ENCODE assay signal across 8 cellular contexts in genomic region chr7:5704534-5704922, GRCh38.
A peak's percentile ranks its signal among the peaks of the same experiment; 100 is the strongest.
DNase-seq lines count a peak whose midpoint lies in the region; ATAC-seq and TF ChIP-seq lines count a peak whose summit lies in the region.

No MANE protein-coding gene starts in this region.

- ATAC-seq in HG03342 (IDR thresholded peaks at IDR 0.05; ENCODE audit: unreplicated experiment), result no peak

- in situ Hi-C loops in GM13977 (cut with MboI; ENCODE audit: low pct_unique_long_range_greater_than_20kb, low sequenced_read_pairs, unreplicated experiment), result no loop called here

- TF ChIP-seq CTCF in 22Rv1 (IDR thresholded peaks at IDR 0.05) (peak; percentile 97), GM13977 (IDR thresholded peaks at IDR 0.05; ENCODE audit: extremely low read depth, insufficient read depth, missing control alignments) (peak; percentile 94), kidney epithelial cell (IDR thresholded peaks at IDR 0.05; ENCODE audit: insufficient read depth, low read length, poor library complexity, severe bottlenecking) (peak; percentile 94)

- no peak overlapping the region for H3K4me3 ChIP-seq in kidney epithelial cell (ENCODE audit: low read depth, low read length)

- H3K27me3 ChIP-seq in kidney epithelial cell (ENCODE audit: control insufficient read depth, insufficient read depth, low read length), result no peaks in the 10 kb centered on the region

- H3K36me3 ChIP-seq in kidney epithelial cell (ENCODE audit: control insufficient read depth, insufficient read depth, low read length), result peaks cover 2% of the 10 kb centered on the region

- no peak overlapping the region for H3K27ac ChIP-seq in 22Rv1

- peak; percentile 69 for DNase-seq in GM13977 (ENCODE audit: low spot score)
- peak; percentile 28 for DNase-seq in NCI-H2196 treated with DMSO at 0.1 percent for 48 hours (lab: John Stamatoyannopoulos, UW; ENCODE audit: unreplicated experiment)
- peak; percentile 21 to 53 (median 45) for DNase-seq in activated CD4-positive, CD25-positive, alpha-beta regulatory T cell (lab: John Stamatoyannopoulos, UW)
- DNase-seq in cerebellum (ENCODE audit: low spot score), result peak; percentile 83
- no peak for DNase-seq in kidney epithelial cell (ENCODE audit: low read depth)
- peak; percentile 48 to 54 for DNase-seq in stimulated activated CD4-positive, alpha-beta T cell treated with anti-CD3 and anti-CD28 coated beads, Interleukin-1b, Interleukin-23, amount 100 ng/mL, for 1 hour (ENCODE audit: low read depth in 2 of 2)
